ENCODE assay signal across 9 cellular contexts in the genomic region with DNA sequence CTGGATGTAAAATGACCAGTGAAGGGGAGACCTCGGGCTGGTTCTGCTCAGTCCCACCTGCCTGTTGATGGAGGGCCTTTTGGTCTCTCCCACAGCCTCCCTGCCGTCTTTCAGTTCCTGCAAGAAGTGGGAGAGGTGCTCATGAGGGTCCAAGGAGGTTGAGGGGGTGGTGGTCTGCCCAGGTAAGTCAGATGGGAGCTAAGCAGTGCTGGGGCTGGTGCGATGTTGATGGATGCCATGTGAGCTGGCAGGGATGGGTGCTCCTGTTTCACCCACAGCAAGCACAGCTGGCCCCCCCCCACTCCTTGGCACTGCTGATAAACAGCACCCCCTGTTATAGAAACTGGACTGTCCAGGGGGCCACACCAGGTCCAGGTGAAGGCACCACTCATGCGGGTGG.
"Had no signal": no experiment of that assay in that cellular context is flagged by ENCODE, and none has a peak within 500 bp of the region (broad histone marks: within the 10 kb centered on the region; RNA-seq: fewer than 3 reads in every experiment).

No MANE protein-coding gene starts in this region.

- H3K4me3 Mint-ChIP-seq: HFFc6, IgD-negative memory B cell had no signal

- H3K27ac Mint-ChIP-seq: HFFc6 had no signal

- DNase-seq: GM23248, GOT3, H7, HFFc6 had no signal

- H3K4me1 Mint-ChIP-seq: IgD-negative memory B cell had no signal

- H3K4me3 ChIP-seq: GM23248, HAP-1 had no signal

- H3K27ac ChIP-seq: GM23248, HL-60 had no signal

- H3K9ac ChIP-seq: GM23248 had no signal

- H3K36me3 ChIP-seq: HAP-1 had no signal

- H3K9me3 Mint-ChIP-seq: IgD-negative memory B cell had no signal

- H3K27me3 Mint-ChIP-seq: IgD-negative memory B cell had no signal

- H3K9me3 ChIP-seq: HAP-1 had no signal

- H3K4me1 ChIP-seq: HAP-1 had no signal

- ATAC-seq: HCT116, HepG2 had no signal

- H3K36me3 Mint-ChIP-seq: IgD-negative memory B cell had no signal
